Comparison of ENCODE assay signal across 1 cellular context in genomic region chr3:69784854-69785523, GRCh38.
TF ChIP-seq lines count a peak whose summit lies in the region.

No MANE protein-coding gene starts in this region.

TF ChIP-seq in GM23338, 12 proteins besides CTCF, POLR2A, EP300 and RAD21 (continued from another document):
- TF ChIP-seq REST (IDR thresholded peaks at IDR 0.05; ENCODE audit: unreplicated experiment) = no peak
- TF ChIP-seq ZNF114 (CRISPR knock-in tag; IDR thresholded peaks at IDR 0.05) = no peak
- TF ChIP-seq POLR2AphosphoS5 (IDR thresholded peaks at IDR 0.05; ENCODE audit: low read depth) = no peak
- TF ChIP-seq ZNF462 (CRISPR knock-in tag; IDR thresholded peaks at IDR 0.05) = no peak
- no peak for TF ChIP-seq STAT1 (IDR thresholded peaks at IDR 0.05; ENCODE audit: unreplicated experiment)
TF ChIP-seq in GM23338: peak in this region for 0.
